ENCODE assay signal across 29 cellular contexts in the genomic region with DNA sequence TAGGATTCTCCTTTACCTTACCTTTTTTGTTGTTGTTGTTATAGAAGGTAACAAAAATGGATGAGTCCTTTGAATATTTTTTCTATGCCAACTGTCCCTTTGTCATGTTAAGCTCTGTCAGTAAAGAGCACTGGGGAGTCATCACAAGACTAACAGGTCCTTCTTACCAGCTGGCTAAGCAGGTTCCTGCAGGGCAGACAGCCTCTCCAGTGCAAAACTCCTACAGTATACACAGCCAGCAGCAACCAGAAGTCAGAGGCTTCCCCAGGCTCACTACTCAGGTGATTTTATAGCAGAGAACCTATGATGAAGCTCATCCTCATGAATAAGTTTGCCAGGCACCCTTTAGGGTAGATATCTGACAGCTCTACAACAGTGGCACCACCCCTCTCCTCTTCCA.
"Had no signal": no experiment of that assay in that cellular context is flagged by ENCODE, and none has a peak within 500 bp of the region (broad histone marks: within the 10 kb centered on the region; RNA-seq: fewer than 3 reads in every experiment).

No MANE protein-coding gene starts in this region.

- H3K9me3 Mint-ChIP-seq: mesothelial cell of epicardium had no signal

- H3K27me3 Mint-ChIP-seq: memory B cell; naive thymus-derived CD4-positive, alpha-beta T cell; stimulated activated naive B cell treated with anti-CD40 and anti-IgM and Interleukin-4, amounts not matched to agents 10 μg/mL and 1 μg/mL and 100 μg/mL, for 72 hours; stimulated activated naive CD8-positive, alpha-beta T cell treated with anti-CD3 and anti-CD28 coated beads, Interleukin-15, Interleukin-2, amounts not matched to agents 100 ng/mL and 50 ng/mL, for 24 hours had no signal

- H3K36me3 Mint-ChIP-seq: memory B cell; mesothelial cell of epicardium; naive thymus-derived CD4-positive, alpha-beta T cell; stimulated activated naive B cell treated with anti-CD40 and anti-IgM and Interleukin-4, amounts not matched to agents 10 μg/mL and 1 μg/mL and 100 μg/mL, for 72 hours had no signal

- H3K4me3 Mint-ChIP-seq: memory B cell; mesothelial cell of epicardium; naive thymus-derived CD4-positive, alpha-beta T cell; nephron; stimulated activated naive B cell treated with anti-CD40 and anti-IgM and Interleukin-4, amounts not matched to agents 10 μg/mL and 1 μg/mL and 100 μg/mL, for 72 hours; stimulated activated naive CD8-positive, alpha-beta T cell treated with anti-CD3 and anti-CD28 coated beads, Interleukin-15, Interleukin-2, amounts not matched to agents 100 ng/mL and 50 ng/mL, for 24 hours had no signal

- H3K27me3 ChIP-seq: dorsolateral prefrontal cortex, esophagus squamous epithelium, heart right ventricle, ovary, right lobe of liver, transverse colon, upper lobe of right lung, uterus had no signal

- H3K36me3 ChIP-seq: esophagus squamous epithelium, heart right ventricle, ovary, right lobe of liver, thoracic aorta, transverse colon, upper lobe of right lung, uterus had no signal

- H3K4me1 ChIP-seq: esophagus squamous epithelium, heart right ventricle, psoas muscle, right lobe of liver, transverse colon, upper lobe of right lung, uterus had no signal

- H3K4me1 Mint-ChIP-seq: memory B cell; mesothelial cell of epicardium; naive thymus-derived CD4-positive, alpha-beta T cell; nephron; stimulated activated naive B cell treated with anti-CD40 and anti-IgM and Interleukin-4, amounts not matched to agents 10 μg/mL and 1 μg/mL and 100 μg/mL, for 72 hours had no signal

- ATAC-seq: heart right ventricle; left lobe of liver; naive thymus-derived CD4-positive, alpha-beta T cell; psoas muscle; right lobe of liver; stimulated activated naive B cell treated with anti-CD40 and anti-IgM and Interleukin-4, amounts not matched to agents 10 μg/mL and 1 μg/mL and 100 μg/mL, for 72 hours; upper lobe of right lung had no signal

- DNase-seq: dorsolateral prefrontal cortex; effector CD4-positive, alpha-beta T cell; esophagus squamous epithelium; foreskin melanocyte; glutamatergic neuron; heart right ventricle; hippocampal formation; kidney; naive thymus-derived CD4-positive, alpha-beta T cell; nucleus accumbens; ovary; posterior cingulate gyrus; psoas muscle; retina; right lobe of liver; small intestine; stimulated activated CD4-positive, alpha-beta T cell treated with anti-CD3 and anti-CD28 coated beads, Interleukin-15, amount 100 ng/mL, for 24 hours; stimulated activated CD4-positive, alpha-beta T cell treated with anti-CD3 and anti-CD28 coated beads, Interleukin-2, amount 100 ng/mL, for 48 hours; stimulated activated naive B cell treated with anti-CD40 and anti-IgM and Interleukin-4, amounts not matched to agents 10 μg/mL and 1 μg/mL and 100 μg/mL, for 72 hours; transverse colon; upper lobe of right lung; uterus had no signal

- H3K27ac ChIP-seq: dorsolateral prefrontal cortex, esophagus squamous epithelium, heart right ventricle, ovary, psoas muscle, right lobe of liver, thoracic aorta, transverse colon, upper lobe of right lung, uterus had no signal

- H3K27ac Mint-ChIP-seq: memory B cell; mesothelial cell of epicardium; naive thymus-derived CD4-positive, alpha-beta T cell; nephron; stimulated activated naive B cell treated with anti-CD40 and anti-IgM and Interleukin-4, amounts not matched to agents 10 μg/mL and 1 μg/mL and 100 μg/mL, for 72 hours; stimulated activated naive CD8-positive, alpha-beta T cell treated with anti-CD3 and anti-CD28 coated beads, Interleukin-15, Interleukin-2, amounts not matched to agents 100 ng/mL and 50 ng/mL, for 24 hours had no signal

- H3K4me3 ChIP-seq: dorsolateral prefrontal cortex, esophagus squamous epithelium, heart right ventricle, lung, ovary, psoas muscle, right lobe of liver, thoracic aorta, transverse colon, upper lobe of right lung, uterus had no signal
